Comparison of ENCODE assay signal across 12 cellular contexts in genomic region chr9:128987800-128988199, GRCh38. TPM values are rescaled to one million over a fixed set of nuclear protein-coding genes. Genes with fewer than 3 reads are reported as not detected.
DNase-seq lines count a peak whose midpoint lies in the region; ATAC-seq and TF ChIP-seq lines count a peak whose summit lies in the region.
"Had no signal": no experiment of that assay in that cellular context is flagged by ENCODE, and none has a peak within 500 bp of the region (broad histone marks: within the 10 kb centered on the region; RNA-seq: fewer than 3 reads in every experiment).

No MANE protein-coding gene starts in this region.

- no peak overlapping the region for H2AFZ ChIP-seq in PC-3 (ENCODE audit: low read length)

- intact Hi-C loops in PC-3 (cut with micrococcal nuclease) = no loop called here

- CTCF ChIA-PET in PC-3 (lab: Charles Lee) = interaction anchor here (0.6 kb wide), 1 partner anchor 890 kb away, joined by 4 read pairs; no protein-coding TSS in a partner anchor

- no peaks in the 10 kb centered on the region for H3K9me3 ChIP-seq in PC-3 (ENCODE audit: low read length)

- no peak overlapping the region for H3K4me2 ChIP-seq in PC-3 (ENCODE audit: low read length)

- H3K27me3 ChIP-seq in PC-3 (ENCODE audit: low read length) = no peaks in the 10 kb centered on the region

- H3K9me2 ChIP-seq in PC-3 (replicated peaks; ENCODE audit: low read length) = no peaks in the 10 kb centered on the region

- H3K27ac ChIP-seq in PC-3 (ENCODE audit: low read length) (no peak overlapping the region), epithelial cell of prostate (peak overlapping the region; percentile 26)

- H3F3A ChIP-seq in PC-3 (ENCODE audit: low read length, unreplicated experiment) = no peaks in the 10 kb centered on the region

- H3K79me2 ChIP-seq in PC-3 (ENCODE audit: low read length) = no peaks in the 10 kb centered on the region

- H3K27ac Mint-ChIP-seq in progenitor cell of endocrine pancreas = peak overlapping the region; percentile 15
- H3K27ac Mint-ChIP-seq: T-helper 2 cell treated with Interferon-gamma antibody and Interleukin-4, amounts not matched to agents 5 μg/mL and 100 μg/mL, for 36 hours had no signal

- TF ChIP-seq CTCF in PC-3 (conservative IDR thresholded peaks at IDR 0.05; ENCODE audit: low read depth, low read length) (no peak), progenitor cell of endocrine pancreas (IDR thresholded peaks at IDR 0.05; ENCODE audit: unreplicated experiment) (no peak)

- BruUV-seq in PC-3 (replicated peaks; lab: Mats Ljungman, UMichigan) = no TSS peak

- peaks cover 7% of the 10 kb centered on the region; the same call in 1 of the 2 replicates for H3K4me1 ChIP-seq in PC-3 (ENCODE audit: insufficient read depth, low read length)

- no peaks in the 10 kb centered on the region for H3K9me3 Mint-ChIP-seq in progenitor cell of endocrine pancreas (ENCODE audit: low read depth)
- H3K9me3 Mint-ChIP-seq: brain; CD4-positive, alpha-beta memory T cell; neural crest cell; T-helper 2 cell treated with Interferon-gamma antibody and Interleukin-4, amounts not matched to agents 5 μg/mL and 100 μg/mL, for 36 hours had no signal

- POLR2A ChIA-PET in PC-3 (lab: Charles Lee; ENCODE audit: unreplicated experiment) = no interaction called here

- peaks cover 21% of the 10 kb centered on the region for H3K36me3 ChIP-seq in PC-3 (ENCODE audit: low read depth, low read length)

- no peak overlapping the region for H3K9ac ChIP-seq in PC-3 (ENCODE audit: low read length)

- H3K4me3 Mint-ChIP-seq in progenitor cell of endocrine pancreas (ENCODE audit: low read depth) = no peak overlapping the region
- H3K4me3 Mint-ChIP-seq: brain; CD4-positive, alpha-beta memory T cell; neural crest cell; T-helper 2 cell treated with Interferon-gamma antibody and Interleukin-4, amounts not matched to agents 5 μg/mL and 100 μg/mL, for 36 hours had no signal

- H3K4me1 Mint-ChIP-seq in progenitor cell of endocrine pancreas (ENCODE audit: low read depth) = no peaks in the 10 kb centered on the region
- H3K4me1 Mint-ChIP-seq: CD4-positive, alpha-beta memory T cell; neural crest cell had no signal

- H3K4me3 ChIP-seq in PC-3 (ENCODE audit: low read length) = no peak overlapping the region

- no peaks in the 10 kb centered on the region for H4K20me1 ChIP-seq in PC-3 (ENCODE audit: low read length)

- ATAC-seq in PC-3 = peak; percentile 78

- H3K27me3 Mint-ChIP-seq in progenitor cell of endocrine pancreas = no peaks in the 10 kb centered on the region
- H3K27me3 Mint-ChIP-seq: brain; CD4-positive, alpha-beta memory T cell had no signal

- peaks cover 23% of the 10 kb centered on the region for H3K36me3 Mint-ChIP-seq in progenitor cell of endocrine pancreas (ENCODE audit: insufficient read depth)

- DNase-seq in AG08396 (ENCODE audit: low spot score) (peak; percentile 62), PC-3 (peak; percentile 53), epithelial cell of prostate (ENCODE audit: low read depth, low spot score) (no peak), progenitor cell of endocrine pancreas (ENCODE audit: low spot score, unreplicated experiment) (no peak), GOT3 (lab: John Stamatoyannopoulos, UW) (no peak), COLO668 (lab: John Stamatoyannopoulos, UW; ENCODE audit: unreplicated experiment) (no peak), NCI-H1105 treated with DMSO at 0.1 percent for 48 hours (lab: John Stamatoyannopoulos, UW) (no peak)
- DNase-seq in effector CD4-positive, alpha-beta T cell = no peak
- DNase-seq: CD4-positive, alpha-beta memory T cell had no signal

RNA-seq across cellular contexts. Expression of gene NUP188, which starts 40.3 kb away (rescaled TPM):
- 48.0 and 52.0 TPM in 2 replicates for total RNA-seq in PC-3 (2014; rRNA removed)
- 68.3 and 74.8 TPM in 2 replicates for total RNA-seq in progenitor cell of endocrine pancreas

RNA-seq across cellular contexts. Expression of gene SH3GLB2, which starts 40.3 kb away (rescaled TPM):
- total RNA-seq in PC-3 (2014; rRNA removed) (44.1 and 60.4 TPM in 2 replicates), progenitor cell of endocrine pancreas (182 and 183 TPM in 2 replicates)

RNA-seq across cellular contexts. Expression of gene DOLK, which starts 40.4 kb away (rescaled TPM):
- 17.9 and 23.7 TPM in 2 replicates for total RNA-seq in PC-3 (2014; rRNA removed)
- 15.5 and 16.3 TPM in 2 replicates for total RNA-seq in progenitor cell of endocrine pancreas

RNA-seq across cellular contexts. Expression of gene MIGA2, which starts 48.6 kb away (rescaled TPM):
- 29.6 TPM in 2 replicates for total RNA-seq in PC-3 (2014; rRNA removed)
- 42.6 and 45.4 TPM in 2 replicates for total RNA-seq in progenitor cell of endocrine pancreas

Comparison
In these comparisons a context has a peak if more than half of its experiments do, and no peak if none do; other contexts are left out.
1. DNase-seq: peak in AG08396 (single experiment) and PC-3 (single experiment); none in epithelial cell of prostate (single experiment), progenitor cell of endocrine pancreas (single experiment), GOT3 (single experiment), COLO668 (single experiment), NCI-H1105 treated with DMSO at 0.1 percent for 48 hours (single experiment) and effector CD4-positive, alpha-beta T cell (single experiment).